In the genomic region with DNA sequence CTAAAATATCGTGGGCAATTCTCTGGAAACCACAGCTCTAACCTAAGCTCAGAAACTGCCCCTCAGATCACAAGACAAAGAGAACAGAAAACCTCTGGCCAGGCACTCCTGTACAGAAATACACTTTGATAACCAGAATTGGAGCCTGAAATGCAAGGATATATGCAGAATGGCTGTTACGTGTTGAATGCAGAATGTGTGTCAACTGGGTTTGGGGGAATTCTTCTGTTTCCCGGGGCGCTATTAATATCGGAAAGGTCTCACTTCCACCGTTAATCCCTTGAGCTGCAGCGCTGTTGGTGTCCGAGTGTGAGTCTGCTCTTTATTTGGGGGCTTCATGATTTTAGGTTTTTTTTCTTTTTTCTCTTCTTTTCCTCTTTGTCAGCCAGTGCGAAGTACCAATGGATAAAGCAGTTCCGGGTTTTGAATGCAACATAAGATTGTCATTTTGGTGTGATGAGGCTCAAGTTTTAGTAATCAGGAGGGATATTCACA, we compare ENCODE assay signal across 8 cellular contexts. TPM values are rescaled to one million over a fixed set of nuclear protein-coding genes. Genes with fewer than 3 reads are reported as not detected.
A peak's percentile ranks its signal among the peaks of the same experiment; 100 is the strongest.
DNase-seq lines count a peak whose midpoint lies in the region; ATAC-seq, FAIRE-seq and TF ChIP-seq lines count a peak whose summit lies in the region.

No MANE protein-coding gene starts in this region.

- no peaks in the 10 kb centered on the region for H3K9me3 ChIP-seq in keratinocyte (ENCODE audit: control insufficient read depth, low read depth, low read length)

- ATAC-seq in HG03520 (IDR thresholded peaks at IDR 0.05; ENCODE audit: unreplicated experiment) = peak; percentile 1
- ATAC-seq in activated naive CD8-positive, alpha-beta T cell treated with anti-CD3 and anti-CD28 coated beads, Interleukin-2, amount 50 U/mL, for 24 hours = no peak

- no peaks in the 10 kb centered on the region for H4K20me1 ChIP-seq in keratinocyte (ENCODE audit: control insufficient read depth, extremely low read depth, insufficient read depth, low read length)

- peaks cover 49% of the 10 kb centered on the region for H3K4me1 Mint-ChIP-seq in activated naive CD8-positive, alpha-beta T cell treated with anti-CD3 and anti-CD28 coated beads, Interleukin-2, amount 50 U/mL, for 24 hours

- H3K4me1 ChIP-seq in keratinocyte (ENCODE audit: control insufficient read depth, extremely low read depth, insufficient read depth, low read length) = peaks cover 18% of the 10 kb centered on the region

- peak overlapping the region; percentile 74 for H3K27ac Mint-ChIP-seq in activated naive CD8-positive, alpha-beta T cell treated with anti-CD3 and anti-CD28 coated beads, Interleukin-2, amount 50 U/mL, for 24 hours

- no peaks in the 10 kb centered on the region for H3K27me3 Mint-ChIP-seq in activated naive CD8-positive, alpha-beta T cell treated with anti-CD3 and anti-CD28 coated beads, Interleukin-2, amount 50 U/mL, for 24 hours

- peak overlapping the region; percentile 80 for H2AFZ ChIP-seq in keratinocyte (ENCODE audit: control insufficient read depth, low read length)

- peak overlapping the region; percentile 90 for H3K4me2 ChIP-seq in keratinocyte (ENCODE audit: control insufficient read depth, extremely low read depth, insufficient read depth, low read depth, low read length)

- peaks cover 0 to 2% of the 10 kb centered on the region in 2 experiments for H3K36me3 ChIP-seq in keratinocyte (ENCODE audit: control insufficient read depth in 2 of 2, extremely low read depth in 1 of 2, insufficient read depth in 2 of 2, low read length in 2 of 2)

- H3K9ac ChIP-seq in keratinocyte (ENCODE audit: control insufficient read depth, extremely low read depth, insufficient read depth, low read length) = peak overlapping the region; percentile 89

- H3K79me2 ChIP-seq in keratinocyte (ENCODE audit: control insufficient read depth, insufficient read depth, low read length) = peaks cover 55% of the 10 kb centered on the region

- dilution Hi-C loops in keratinocyte (cut with MboI; ENCODE audit: extremely low pct_ligation_motif_present, low sequenced_read_pairs) = no loop called here

- FAIRE-seq in GM18507 (lab: Jason Lieb, UNC) (peak; percentile 78), keratinocyte (lab: Jason Lieb, UNC) (no peak)

- peak; percentile 33 for DNase-seq in Ammon's horn (ENCODE audit: low spot score)
- DNase-seq in GM18507 (ENCODE audit: extremely low spot score, insufficient read length, low read depth) = peak; percentile 32
- no peak for DNase-seq in activated naive CD8-positive, alpha-beta T cell treated with anti-CD3 and anti-CD28 coated beads, Interleukin-2, amount 50 U/mL, for 24 hours
- DNase-seq in keratinocyte (ENCODE audit: low read depth, low spot score) = no peak
- DNase-seq in substantia nigra (lab: John Stamatoyannopoulos, UW) = peak in 3 of 49 donors; percentile 35 to 55 (median 41)
- no peak for DNase-seq in stimulated activated CD4-positive, alpha-beta T cell treated with anti-CD3 and anti-CD28 coated beads, Interleukin-2, amount 100 ng/mL, for 48 hours
- DNase-seq in NCI-H1930 (lab: John Stamatoyannopoulos, UW) = no peak

- no peak for TF ChIP-seq CTCF in keratinocyte (optimal IDR thresholded peaks at IDR 0.05 in 1 of 3, IDR thresholded peaks at IDR 0.05 in 1 of 3, conservative IDR thresholded peaks at IDR 0.05 in 1 of 3; ENCODE audit: extremely low read depth in 1 of 3, insufficient read depth in 2 of 3, low read length in 3 of 3)

- H3K9me1 ChIP-seq in keratinocyte (ENCODE audit: control insufficient read depth, extremely low read depth, insufficient read depth, low read length) = no peaks in the 10 kb centered on the region

- peak overlapping the region; percentile 90 for H3K4me3 Mint-ChIP-seq in activated naive CD8-positive, alpha-beta T cell treated with anti-CD3 and anti-CD28 coated beads, Interleukin-2, amount 50 U/mL, for 24 hours

- H3K9me3 Mint-ChIP-seq in activated naive CD8-positive, alpha-beta T cell treated with anti-CD3 and anti-CD28 coated beads, Interleukin-2, amount 50 U/mL, for 24 hours = peaks cover 3% of the 10 kb centered on the region

- peak overlapping the region; percentile 92 to 98 (median 96) for H3K4me3 ChIP-seq in keratinocyte (ENCODE audit: control insufficient read depth in 2 of 3, extremely low read depth in 1 of 3, insufficient read depth in 2 of 3, low read depth in 1 of 3, low read length in 3 of 3)

- H3K36me3 Mint-ChIP-seq in activated naive CD8-positive, alpha-beta T cell treated with anti-CD3 and anti-CD28 coated beads, Interleukin-2, amount 50 U/mL, for 24 hours (ENCODE audit: low read depth) = peaks cover 10% of the 10 kb centered on the region

- H3K27me3 ChIP-seq in keratinocyte (ENCODE audit: control insufficient read depth, extremely low read depth, insufficient read depth, low read length) = no peaks in the 10 kb centered on the region

- H3K27ac ChIP-seq in keratinocyte (ENCODE audit: control insufficient read depth, insufficient read depth, low read length) (peak overlapping the region; percentile 63), substantia nigra (ENCODE audit: low read depth, low read length, poor library complexity, severe bottlenecking) (peak overlapping the region; percentile 94)

RNA-seq across cellular contexts. Expression of a gene that starts 1.2 kb away (rescaled TPM):
- polyA plus RNA-seq in keratinocyte = 6.6 to 16.7 TPM (median 13.9 TPM) in 3 replicates
- 40.8 TPM for polyA plus RNA-seq in keratinocyte (2011; ENCODE audit: low read depth)
- 7.0 and 9.9 TPM in 2 replicates for polyA plus RNA-seq in keratinocyte (2011; cell fraction: cytosol; rRNA removed)
- polyA plus RNA-seq in keratinocyte (2011; cell fraction: nucleus; rRNA removed) = 16.0 and 17.5 TPM in 2 replicates
- polyA plus RNA-seq in keratinocyte (2012; ENCODE audit: low replicate concordance) = 14.4 and 15.8 TPM in 2 replicates
- 31.5 to 55.5 TPM (median 53.6 TPM) in 3 replicates for polyA minus RNA-seq in keratinocyte
- 15.3 TPM for polyA minus RNA-seq in keratinocyte (2011; cell fraction: cytosol; rRNA and poly(A)+ RNA removed)
- 22.4 and 50.5 TPM in 2 replicates for polyA minus RNA-seq in keratinocyte (2011; cell fraction: nucleus; rRNA and poly(A)+ RNA removed)

Comparison
In these comparisons a context has a peak if more than half of its experiments do, and no peak if none do; other contexts are left out.
1. DNase-seq: peak in Ammon's horn (single experiment) and GM18507 (single experiment); none in activated naive CD8-positive, alpha-beta T cell treated with anti-CD3 and anti-CD28 coated beads, Interleukin-2, amount 50 U/mL, for 24 hours (single experiment), keratinocyte (single experiment), stimulated activated CD4-positive, alpha-beta T cell treated with anti-CD3 and anti-CD28 coated beads, Interleukin-2, amount 100 ng/mL, for 48 hours (0 of 2) and NCI-H1930 (0 of 2).